ENCODE assay signal across 1 cellular context in genomic region chr15:47196057-47196456, GRCh38.
A peak's percentile ranks its signal among the peaks of the same experiment; 100 is the strongest.
TF ChIP-seq lines count a peak whose summit lies in the region.

No MANE protein-coding gene starts in this region.

TF ChIP-seq in K562, 482 proteins besides CTCF, POLR2A, EP300 and RAD21 (continued from another document):
- TF ChIP-seq ZNF407 (IDR thresholded peaks at IDR 0.05; ENCODE audit: low read depth) (no peak), DEAF1 (CRISPR knock-in tag; IDR thresholded peaks at IDR 0.05) (peak; percentile 54; the same call in 1 of the 2 replicates), UBTF (IDR thresholded peaks at IDR 0.05; ENCODE audit: borderline replicate concordance in 1 of 2, low read depth in 2 of 2, low read length in 2 of 2) (no peak), RBFOX2 (IDR thresholded peaks at IDR 0.05; ENCODE audit: low read depth, low read length) (no peak)
- TF ChIP-seq, protein P1, sequence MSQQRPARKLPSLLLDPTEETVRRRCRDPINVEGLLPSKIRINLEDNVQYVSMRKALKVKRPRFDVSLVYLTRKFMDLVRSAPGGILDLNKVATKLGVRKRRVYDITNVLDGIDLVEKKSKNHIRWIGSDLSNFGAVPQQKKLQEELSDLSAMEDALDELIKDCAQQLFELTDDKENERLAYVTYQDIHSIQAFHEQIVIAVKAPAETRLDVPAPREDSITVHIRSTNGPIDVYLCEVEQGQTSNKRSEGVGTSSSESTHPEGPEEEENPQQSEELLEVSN (IDR thresholded peaks at IDR 0.05; ENCODE audit: borderline replicate concordance in 1 of 2, extremely low read depth in 1 of 2, insufficient read depth in 1 of 2, insufficient read length in 1 of 2, low read depth in 1 of 2, low read length in 1 of 2, poor library complexity in 1 of 2, severe bottlenecking in 1 of 2): no peak
- TF ChIP-seq, protein P2, sequence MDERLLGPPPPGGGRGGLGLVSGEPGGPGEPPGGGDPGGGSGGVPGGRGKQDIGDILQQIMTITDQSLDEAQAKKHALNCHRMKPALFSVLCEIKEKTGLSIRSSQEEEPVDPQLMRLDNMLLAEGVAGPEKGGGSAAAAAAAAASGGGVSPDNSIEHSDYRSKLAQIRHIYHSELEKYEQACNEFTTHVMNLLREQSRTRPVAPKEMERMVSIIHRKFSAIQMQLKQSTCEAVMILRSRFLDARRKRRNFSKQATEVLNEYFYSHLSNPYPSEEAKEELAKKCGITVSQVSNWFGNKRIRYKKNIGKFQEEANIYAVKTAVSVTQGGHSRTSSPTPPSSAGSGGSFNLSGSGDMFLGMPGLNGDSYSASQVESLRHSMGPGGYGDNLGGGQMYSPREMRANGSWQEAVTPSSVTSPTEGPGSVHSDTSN (CRISPR knock-in tag; IDR thresholded peaks at IDR 0.05; ENCODE audit: low read depth): no peak
- TF ChIP-seq, protein P2 (tag; conservative IDR thresholded peaks at IDR 0.05; ENCODE audit: low read depth): 0 out of 2 replicates have a peak, but pooled peaks have one; percentile 57
